In genomic region chr2:163646659-163647058, GRCh38 we compare ENCODE assay signal across 14 cellular contexts.
A peak's percentile ranks its signal among the peaks of the same experiment; 100 is the strongest.
DNase-seq lines count a peak whose midpoint lies in the region; ATAC-seq and TF ChIP-seq lines count a peak whose summit lies in the region.
"Had no signal": no experiment of that assay in that cellular context is flagged by ENCODE, and none has a peak within 500 bp of the region (broad histone marks: within the 10 kb centered on the region; RNA-seq: fewer than 3 reads in every experiment).

No MANE protein-coding gene starts in this region.

- in situ Hi-C loops in ACHN (cut with HindIII; ENCODE audit: low pct_ligation_motif_present, low pct_unique_long_range_greater_than_20kb, low sequenced_read_pairs): no loop called here

- H3K36me3 ChIP-seq in HEK293 (ENCODE audit: control insufficient read depth in 2 of 2, insufficient read depth in 1 of 2, low read length in 2 of 2) (no peaks in the 10 kb centered on the region), esophagus muscularis mucosa (no peaks in the 10 kb centered on the region), upper lobe of left lung (no peaks in the 10 kb centered on the region)
- H3K36me3 ChIP-seq: BLaER1 treated with 17β-estradiol and CSF1 and Interleukin-3, amounts not matched to agents 10 nM and 100 nM had no signal

- POLR2A ChIA-PET in HEK293 (lab: Yijun Ruan, JAX): interaction anchor here (0.6 kb wide), 1 partner anchor 10 kb away, joined by 3 read pairs; no protein-coding TSS in a partner anchor

- TF ChIP-seq EP300 in esophagus muscularis mucosa (IDR thresholded peaks at IDR 0.05): no peak
- no peak for TF ChIP-seq EP300 in upper lobe of left lung (IDR thresholded peaks at IDR 0.05)

- H3K4me3 ChIP-seq in HEK293 (ENCODE audit: low read depth, low read length): no peak overlapping the region
- no peak overlapping the region for H3K4me3 ChIP-seq in esophagus muscularis mucosa
- H3K4me3 ChIP-seq in upper lobe of left lung: no peak overlapping the region
- H3K4me3 ChIP-seq: BLaER1 treated with 17β-estradiol and CSF1 and Interleukin-3, amounts not matched to agents 10 nM and 100 nM had no signal

- CTCF ChIA-PET in HEK293 (lab: Yijun Ruan, JAX): no interaction called here

- H3K27ac ChIP-seq in HEK293 (ENCODE audit: extremely low read depth, low read depth, low read length): no peak overlapping the region
- peak overlapping the region in 3 of 4 donors; percentile 40 to 52 (median 41) for H3K27ac ChIP-seq in esophagus muscularis mucosa (replicated peaks in 1 of 4)
- H3K27ac ChIP-seq in upper lobe of left lung: no peak overlapping the region
- H3K27ac ChIP-seq: BLaER1 treated with 17β-estradiol and CSF1 and Interleukin-3, amounts not matched to agents 10 nM and 100 nM had no signal

- DNase-seq in COLO829 (ENCODE audit: low spot score): peak; percentile 26
- peak; percentile 97 for DNase-seq in NCI-H2227 treated with DMSO at 0.1 percent for 48 hours (lab: John Stamatoyannopoulos, UW)
- DNase-seq in esophagus muscularis mucosa (ENCODE audit: extremely low spot score): no peak
- no peak for DNase-seq in ACHN
- no peak for DNase-seq in upper lobe of left lung
- DNase-seq in amniotic stem cell (lab: John Stamatoyannopoulos, UW): no peak
- DNase-seq: activated CD4-positive, alpha-beta memory T cell treated with anti-CD3 and anti-CD28 coated beads, Interleukin-2, amount 10 ng/mL, durations not matched to agents 7 days and 5 days; activated T-cell treated with anti-CD3 and anti-CD28 coated beads for 4 hours; NCI-H187; NCI-H524 treated with DMSO at 0.1 percent for 48 hours; nephron progenitor cell had no signal

- intact Hi-C loops in esophagus muscularis mucosa (cut with DNase I): no loop called here

- H3K9me3 ChIP-seq in HEK293 (ENCODE audit: control insufficient read depth, insufficient read depth, low read depth, low read length): no peaks in the 10 kb centered on the region
- H3K9me3 ChIP-seq in esophagus muscularis mucosa: no peaks in the 10 kb centered on the region
- H3K9me3 ChIP-seq in upper lobe of left lung: no peaks in the 10 kb centered on the region
- H3K9me3 ChIP-seq: BLaER1 treated with 17β-estradiol and CSF1 and Interleukin-3, amounts not matched to agents 10 nM and 100 nM had no signal

- TF ChIP-seq CTCF in HEK293 (tag by site-specific recombination; IDR thresholded peaks at IDR 0.05) (no peak), esophagus muscularis mucosa (IDR thresholded peaks at IDR 0.05) (no peak), upper lobe of left lung (IDR thresholded peaks at IDR 0.05) (no peak)

- no peak for TF ChIP-seq POLR2A in esophagus muscularis mucosa (IDR thresholded peaks at IDR 0.05; ENCODE audit: low read depth)
- TF ChIP-seq POLR2A in upper lobe of left lung (IDR thresholded peaks at IDR 0.05): no peak

- no peak for ATAC-seq in upper lobe of left lung (ENCODE audit: low FRiP score in 2 of 2)
- ATAC-seq in HG03378 (IDR thresholded peaks at IDR 0.05; ENCODE audit: unreplicated experiment): no peak

- H3K4me1 ChIP-seq in HEK293 (ENCODE audit: control insufficient read depth, insufficient read depth, low read length) (peaks cover 15% of the 10 kb centered on the region), esophagus muscularis mucosa (peaks cover 19 to 29% (median 23%) of the 10 kb centered on the region in 4 donors), upper lobe of left lung (no peaks in the 10 kb centered on the region)
- H3K4me1 ChIP-seq: BLaER1 treated with 17β-estradiol and CSF1 and Interleukin-3, amounts not matched to agents 10 nM and 100 nM had no signal

- no peaks in the 10 kb centered on the region for H3K27me3 ChIP-seq in esophagus muscularis mucosa
- no peaks in the 10 kb centered on the region for H3K27me3 ChIP-seq in upper lobe of left lung
- H3K27me3 ChIP-seq: BLaER1 treated with 17β-estradiol and CSF1 and Interleukin-3, amounts not matched to agents 10 nM and 100 nM had no signal

- WGBS in esophagus muscularis mucosa: 50% methylated on average over 1 of the region's 1 CpG
- WGBS in upper lobe of left lung, 2 donors: 50 to 68% methylated on average over 1 of the region's 1 CpG

TF ChIP-seq in HEK293, 187 proteins besides CTCF, POLR2A, EP300 and RAD21:
- TF ChIP-seq PRDM6 (tag by site-specific recombination; IDR thresholded peaks at IDR 0.05) (peak; percentile 22; the same call in 1 of the 2 replicates), FEZF1 (tag by site-specific recombination; IDR thresholded peaks at IDR 0.05) (peak; percentile 58; the same call in 1 of the 2 replicates), ZNF785 (tag by site-specific recombination; IDR thresholded peaks at IDR 0.05) (no peak), ZNF843 (tag by site-specific recombination; IDR thresholded peaks at IDR 0.05) (0 out of 2 replicates have a peak, but pooled peaks have one; percentile 36), ZNF26 (tag by site-specific recombination; IDR thresholded peaks at IDR 0.05) (no peak), SP7 (tag by site-specific recombination; IDR thresholded peaks at IDR 0.05) (peak; percentile 73)

Comparison
In these comparisons a context has a peak if more than half of its experiments do, and no peak if none do; other contexts are left out.
1. DNase-seq: peak in COLO829 (single experiment) and NCI-H2227 treated with DMSO at 0.1 percent for 48 hours (single experiment); none in esophagus muscularis mucosa (single experiment), ACHN (single experiment), upper lobe of left lung (0 of 2) and amniotic stem cell (single experiment).
2. H3K27ac ChIP-seq: peak in esophagus muscularis mucosa (3 of 4); none in HEK293 (single experiment) and upper lobe of left lung (0 of 4).